ENCODE assay signal across 13 cellular contexts in genomic region chr6:121858310-121858709, GRCh38.
"Had no signal": no experiment of that assay in that cellular context is flagged by ENCODE, and none has a peak within 500 bp of the region (broad histone marks: within the 10 kb centered on the region; RNA-seq: fewer than 3 reads in every experiment).

No MANE protein-coding gene starts in this region.

- H3K27me3 ChIP-seq: heart left ventricle, pancreas, suprapubic skin, thyroid gland had no signal

- H3K4me2 ChIP-seq: smooth muscle cell had no signal

- DNase-seq: dermis blood vessel endothelial cell; heart left ventricle; hippocampal formation; kidney glomerular epithelial cell; naive B cell; occipital lobe; pancreas; right cardiac atrium; stimulated activated CD4-positive, alpha-beta T cell treated with anti-CD3 and anti-CD28 coated beads, Interleukin-2, amount 100 ng/mL, for 48 hours; stimulated activated naive CD8-positive, alpha-beta T cell treated with anti-CD3 and anti-CD28 coated beads, Interleukin-15, Interleukin-2, amounts not matched to agents 100 U/mL and 50 U/mL, for 24 hours; thyroid gland had no signal

- H3K4me1 ChIP-seq: pancreas, suprapubic skin, thyroid gland had no signal

- H3K4me3 ChIP-seq: heart left ventricle, pancreas, smooth muscle cell, suprapubic skin, thyroid gland had no signal

- H3K9me3 ChIP-seq: pancreas, suprapubic skin, thyroid gland had no signal

- ATAC-seq: pancreas; right cardiac atrium; stimulated activated naive CD8-positive, alpha-beta T cell treated with anti-CD3 and anti-CD28 coated beads, Interleukin-15, Interleukin-2, amounts not matched to agents 100 U/mL and 50 U/mL, for 24 hours had no signal

- H3K36me3 ChIP-seq: heart left ventricle, pancreas, suprapubic skin, thyroid gland had no signal

- H3K27ac ChIP-seq: heart left ventricle, pancreas, suprapubic skin, thyroid gland had no signal
